Comparison of ENCODE assay signal across 34 cellular contexts in genomic region chr18:67140495-67140894, GRCh38.
"Had no signal": no experiment of that assay in that cellular context is flagged by ENCODE, and none has a peak within 500 bp of the region (broad histone marks: within the 10 kb centered on the region; RNA-seq: fewer than 3 reads in every experiment).

No MANE protein-coding gene starts in this region.

- H3K27ac ChIP-seq: adrenal gland, ascending aorta, body of pancreas, brain microvascular endothelial cell, breast epithelium, cardiac muscle cell had no signal

- ATAC-seq: activated naive CD4-positive, alpha-beta T cell treated with anti-CD3 and anti-CD28 coated beads, Interleukin-2, amount 50 U/mL, for 72 hours; activated naive CD8-positive, alpha-beta T cell treated with anti-CD3 and anti-CD28 coated beads, Interleukin-2, amount 50 U/mL, for 24 hours; activated T-cell treated with anti-CD3 and anti-CD28 coated beads, Interleukin-2, amount 50 U/mL, for 4 hours; activated T-cell treated with anti-CD3 and anti-CD28 coated beads, Interleukin-2, amount 50 U/mL, for 72 hours; activated T-helper 17 cell treated with anti-CD3 and anti-CD28 coated beads, Interleukin-2, amount 50 U/mL, for 72 hours; body of pancreas had no signal

- H3K27me3 ChIP-seq: adrenal gland, ascending aorta, body of pancreas, brain microvascular endothelial cell, breast epithelium, cardiac muscle cell had no signal

- H3K36me3 ChIP-seq: adrenal gland, ascending aorta, brain microvascular endothelial cell, breast epithelium, cardiac muscle cell had no signal

- H3K9me3 ChIP-seq: adrenal gland, ascending aorta, body of pancreas, breast epithelium had no signal

- DNase-seq: activated effector memory CD4-positive, alpha-beta T cell treated with anti-CD3 and anti-CD28 coated beads, Interleukin-2, amount 50 U/mL, for 16 hours; activated effector memory CD4-positive, alpha-beta T cell treated with Interleukin-2 at 50 U/mL for 16 hours; activated gamma-delta T cell; activated gamma-delta T cell treated with Interleukin-2 at 50 U/mL for 16 hours; activated naive CD4-positive, alpha-beta T cell; activated naive CD4-positive, alpha-beta T cell treated with anti-CD3 and anti-CD28 coated beads for 36 hours; activated naive CD4-positive, alpha-beta T cell treated with anti-CD3 and anti-CD28 coated beads, Interleukin-2, amount 10 ng/mL, durations not matched to agents 7 days and 5 days; activated naive CD4-positive, alpha-beta T cell treated with anti-CD3 and anti-CD28 coated beads, Interleukin-2, amount 50 U/mL, for 16 hours; activated naive CD4-positive, alpha-beta T cell treated with Interleukin-2 at 50 U/mL for 16 hours; activated naive CD8-positive, alpha-beta T cell treated with anti-CD3 and anti-CD28 coated beads for 36 hours; activated naive CD8-positive, alpha-beta T cell treated with anti-CD3 and anti-CD28 coated beads, Interleukin-2, amount 10 ng/mL, durations not matched to agents 7 days and 5 days; activated naive CD8-positive, alpha-beta T cell treated with anti-CD3 and anti-CD28 coated beads, Interleukin-2, amount 50 U/mL, for 24 hours; activated T-cell treated with anti-CD3 and anti-CD28 coated beads, Interleukin-2, amount 50 U/mL, for 1 hour; activated T-cell treated with anti-CD3 and anti-CD28 coated beads, Interleukin-2, amount 50 U/mL, for 24 hours; activated T-cell treated with anti-CD3 and anti-CD28 coated beads, Interleukin-2, amount 50 U/mL, for 4 hours; activated T-cell treated with anti-CD3 and anti-CD28 coated beads, Interleukin-2, amount 50 U/mL, for 48 hours; activated T-cell treated with anti-CD3 and anti-CD28 coated beads, Interleukin-2, amount 50 U/mL, for 72 hours; adrenal gland; amniotic stem cell; amygdala; anterior cingulate cortex; aorta; body of pancreas; brain microvascular endothelial cell; caudate nucleus; central memory CD4-positive, alpha-beta T cell; cerebellar nuclear complex had no signal

- H3K4me3 ChIP-seq: adrenal gland, ascending aorta, body of pancreas, breast epithelium, cardiac muscle cell had no signal

- FAIRE-seq: astrocyte, bronchial epithelial cell had no signal

- H3K4me1 ChIP-seq: adrenal gland, ascending aorta, breast epithelium had no signal
